Comparison of ENCODE assay signal across 11 cellular contexts in genomic region chr22:45526263-45526662, GRCh38. TPM values are rescaled to one million over a fixed set of nuclear protein-coding genes. Genes with fewer than 3 reads are reported as not detected.
"Had no signal": no experiment of that assay in that cellular context is flagged by ENCODE, and none has a peak within 500 bp of the region (broad histone marks: within the 10 kb centered on the region; RNA-seq: fewer than 3 reads in every experiment).

No MANE protein-coding gene starts in this region.

- H3K9me3 ChIP-seq: spleen had no signal

- H3K4me3 ChIP-seq: spleen had no signal

- H3K27ac ChIP-seq: spleen had no signal

- DNase-seq: activated B cell treated with CpG ODN at 0.5 μM for 24 hours; activated CD4-positive, alpha-beta T cell treated with anti-CD3 and anti-CD28 coated beads, Interleukin-2, amount 10 ng/mL, durations not matched to agents 24 days and 14 days; activated naive CD4-positive, alpha-beta T cell treated with anti-CD3 and anti-CD28 coated beads for 36 hours; cortex of kidney; effector CD8-positive, alpha-beta T cell; hypothalamus; midbrain; spleen; stimulated activated CD4-positive, alpha-beta T cell treated with anti-CD3 and anti-CD28 coated beads, Interleukin-1b, Interleukin-23, amount 100 ng/mL, for 48 hours; stimulated activated naive CD4-positive, alpha-beta T cell treated with Interleukin-2 at 50 U/mL for 16 hours had no signal

- ATAC-seq: right cardiac atrium had no signal

- H3K4me1 ChIP-seq: spleen had no signal

- H3K36me3 ChIP-seq: spleen had no signal

RNA-seq across cellular contexts. Expression of gene FBLN1, which starts 23.6 kb away (rescaled TPM):
- total RNA-seq: activated B cell treated with CpG ODN at 0.5 μM for 24 hours; activated CD4-positive, alpha-beta T cell treated with anti-CD3 and anti-CD28 coated beads, Interleukin-2, amount 10 ng/mL, durations not matched to agents 24 days and 14 days; activated naive CD4-positive, alpha-beta T cell treated with anti-CD3 and anti-CD28 coated beads for 36 hours had no signal
